In genomic region chr19:38199340-38199739, GRCh38 we compare ENCODE assay signal across 30 cellular contexts. TPM values are rescaled to one million over a fixed set of nuclear protein-coding genes. Genes with fewer than 3 reads are reported as not detected.
"Had no signal": no experiment of that assay in that cellular context is flagged by ENCODE, and none has a peak within 500 bp of the region (broad histone marks: within the 10 kb centered on the region; RNA-seq: fewer than 3 reads in every experiment).

No MANE protein-coding gene starts in this region.

- H3K9me3 ChIP-seq: adrenal gland, body of pancreas, breast epithelium, Peyer's patch had no signal

- H3K4me1 ChIP-seq: adrenal gland, body of pancreas, breast epithelium, Peyer's patch had no signal

- H3K9ac ChIP-seq: KMS-11 had no signal

- DNase-seq: activated CD4-positive, alpha-beta memory T cell treated with anti-CD3 and anti-CD28 coated beads for 36 hours; activated CD4-positive, alpha-beta T cell treated with anti-CD3 and anti-CD28 coated beads, Interleukin-2, amount 10 ng/mL, durations not matched to agents 24 days and 14 days; activated CD8-positive, alpha-beta memory T cell treated with anti-CD3 and anti-CD28 coated beads, Interleukin-2, amount 50 U/mL, for 4 hours; activated gamma-delta T cell treated with Interleukin-2 at 50 U/mL for 16 hours; activated naive CD4-positive, alpha-beta T cell treated with anti-CD3 and anti-CD28 coated beads for 36 hours; activated T-cell treated with anti-CD3 and anti-CD28 coated beads for 4 hours; activated T-cell treated with anti-CD3 and anti-CD28 coated beads, Interleukin-2, amount 50 U/mL, for 4 hours; adrenal gland; body of pancreas; MM.1S; MV-4-11; NCI-H1092; NCI-H1436 treated with DMSO at 0.1 percent for 48 hours; NCI-H1694 treated with DMSO at 0.1 percent for 48 hours; NCI-H2029; NCI-H2107; NCI-H2171; NCI-H510A; NCI-H526; NCI-H748 treated with DMSO at 0.1 percent for 48 hours; NK-92 treated with Interleukin-12 subunit alpha and Interleukin-12 subunit beta, amount 100 ng/mL, for 24 hours; PC-3; Peyer's patch; Right ventricle myocardium superior; RPMI8226; T1000 had no signal

- H3K4me3 ChIP-seq: adrenal gland, body of pancreas, breast epithelium, Peyer's patch had no signal

- H3K27me3 ChIP-seq: adrenal gland, body of pancreas, breast epithelium, Peyer's patch had no signal

- ATAC-seq: activated naive CD4-positive, alpha-beta T cell treated with anti-CD3 and anti-CD28 coated beads, Interleukin-2, amount 50 U/mL, for 72 hours; activated T-cell treated with anti-CD3 and anti-CD28 coated beads, Interleukin-2, amount 50 U/mL, for 4 hours; body of pancreas; PC-3 had no signal

- H3K4me2 ChIP-seq: KMS-11 had no signal

- H3K36me3 ChIP-seq: adrenal gland, breast epithelium had no signal

- H3K27ac ChIP-seq: adrenal gland, body of pancreas, breast epithelium, KMS-11, Peyer's patch had no signal

RNA-seq across cellular contexts. Expression of gene DPF1, which starts 24.7 kb away (rescaled TPM):
- total RNA-seq: body of pancreas, breast epithelium, Peyer's patch, Right ventricle myocardium superior had no signal

RNA-seq across cellular contexts. Expression of gene PPP1R14A, which starts 56.8 kb away (rescaled TPM):
- total RNA-seq: activated naive CD4-positive, alpha-beta T cell treated with anti-CD3 and anti-CD28 coated beads for 36 hours; LHCN-M2; PC-3 had no signal
